9 cellular contexts compared by ENCODE assay signal in genomic region chr15:101135532-101136166, GRCh38.
A peak's percentile ranks its signal among the peaks of the same experiment; 100 is the strongest.
DNase-seq lines count a peak whose midpoint lies in the region; ATAC-seq, FAIRE-seq and TF ChIP-seq lines count a peak whose summit lies in the region.
"Had no signal": no experiment of that assay in that cellular context is flagged by ENCODE, and none has a peak within 500 bp of the region (broad histone marks: within the 10 kb centered on the region; RNA-seq: fewer than 3 reads in every experiment).

No MANE protein-coding gene starts in this region.

- H3K9me3 ChIP-seq in HepG2 (ENCODE audit: low read length) = no peaks in the 10 kb centered on the region
- no peaks in the 10 kb centered on the region for H3K9me3 ChIP-seq in right lobe of liver
- no peaks in the 10 kb centered on the region for H3K9me3 ChIP-seq in Peyer's patch

- no TSS peak for BruUV-seq in HepG2 (replicated peaks; lab: Mats Ljungman, UMichigan)

- CTCF ChIA-PET in HepG2 (lab: Yijun Ruan, JAX; ENCODE audit: low intra/inter-chr PET ratio, low total read pairs) = no interaction called here

- H3K27me3 ChIP-seq in HepG2 (ENCODE audit: control insufficient read depth in 1 of 2, insufficient read depth in 2 of 2, low read length in 2 of 2) (peaks cover 3 to 10% of the 10 kb centered on the region in 2 experiments; a peak in 4 of 5 replicates), right lobe of liver (no peaks in the 10 kb centered on the region), Peyer's patch (no peaks in the 10 kb centered on the region)

- WGBS in HepG2 (ENCODE audit: low lambda C conversion rate) = 6% methylated on average over 11 of the region's 14 CpGs
- WGBS in right lobe of liver (ENCODE audit: insufficient coverage, low coverage, low lambda C conversion rate, missing lambda C conversion rate) = 64% methylated on average over 10 of the region's 14 CpGs

- TF ChIP-seq POLR2A in HepG2 (IDR thresholded peaks at IDR 0.05; ENCODE audit: insufficient read depth in 1 of 2, low read depth in 2 of 2, low read length in 2 of 2) = no peak
- no peak for TF ChIP-seq POLR2A in right lobe of liver (IDR thresholded peaks at IDR 0.05)
- no peak for TF ChIP-seq POLR2A in Peyer's patch (IDR thresholded peaks at IDR 0.05)

- H3K4me3 ChIP-seq in HepG2 (replicated peaks in 1 of 3; ENCODE audit: insufficient read depth in 1 of 3, low read depth in 2 of 3, low read length in 3 of 3) (no peak overlapping the region; a peak in 1 of 6 replicates), right lobe of liver (no peak overlapping the region), Peyer's patch (no peak overlapping the region)

- H3K36me3 ChIP-seq in HepG2 (replicated peaks in 1 of 2; ENCODE audit: control insufficient read depth in 1 of 2, insufficient read depth in 2 of 2, low read length in 2 of 2) (no peaks in the 10 kb centered on the region), right lobe of liver (no peaks in the 10 kb centered on the region), Peyer's patch (no peaks in the 10 kb centered on the region)

- H3K4me1 ChIP-seq in HepG2 (ENCODE audit: insufficient read depth, low read length) (peaks cover 31% of the 10 kb centered on the region), right lobe of liver (no peaks in the 10 kb centered on the region), Peyer's patch (peaks cover 0 to 4% (median 0%) of the 10 kb centered on the region in 4 donors)

- no peak for FAIRE-seq in HepG2 (lab: Jason Lieb, UNC)

- TF ChIP-seq EP300 in HepG2 (IDR thresholded peaks at IDR 0.05; ENCODE audit: low read depth in 2 of 2, low read length in 2 of 2) (no peak), HepG2 (CRISPR knock-in tag; IDR thresholded peaks at IDR 0.05; ENCODE audit: borderline replicate concordance) (no peak)

- no peak overlapping the region for H2AFZ ChIP-seq in HepG2 (ENCODE audit: low read length)

- TF ChIP-seq CTCF in HepG2 (CRISPR knock-in tag; IDR thresholded peaks at IDR 0.05) (0 out of 2 replicates have a peak, but pooled peaks have one; percentile 6), right lobe of liver (IDR thresholded peaks at IDR 0.05) (no peak), Peyer's patch (IDR thresholded peaks at IDR 0.05) (no peak)

- H3K4me2 ChIP-seq in HepG2 (ENCODE audit: low read depth, low read length) = peak overlapping the region; percentile 54

- intact Hi-C loops in HepG2 (cut with micrococcal nuclease; ENCODE audit: unreplicated experiment) (no loop called here), right lobe of liver (cut with DNase I) (no loop called here)

- ATAC-seq in HepG2 (peak; percentile 42), right lobe of liver (no peak), HG02885 (IDR thresholded peaks at IDR 0.05; ENCODE audit: poor library complexity, unreplicated experiment) (peak; percentile 44)

- no peaks in the 10 kb centered on the region for H4K20me1 ChIP-seq in HepG2 (ENCODE audit: insufficient read depth, low read length)

- POLR2A ChIA-PET in HepG2 (lab: Yijun Ruan, JAX) = no interaction called here

- DNase-seq in HepG2 (ENCODE audit: low spot score) (no peak), right lobe of liver (no peak), Peyer's patch (peak in 2 of 3 donors; percentile 43 to 61), NCI-H526 (lab: John Stamatoyannopoulos, UW) (no peak), Ammon's horn (ENCODE audit: low spot score) (no peak), islet precursor cell (no peak), A172 (ENCODE audit: low spot score) (no peak)

- H3K9ac ChIP-seq in HepG2 (ENCODE audit: insufficient read depth, low read depth, low read length) = no peak overlapping the region

- in situ Hi-C loops in HepG2 (cut with HindIII; ENCODE audit: extremely low pct_ligation_motif_present, low pct_unique_long_range_greater_than_20kb) = no loop called here

- H3K27ac ChIP-seq in HepG2 (ENCODE audit: extremely low read length, insufficient read depth, low read length) (no peak overlapping the region), right lobe of liver (no peak overlapping the region), Peyer's patch (no peak overlapping the region)
- H3K27ac ChIP-seq: HL-60 had no signal

- no peaks in the 10 kb centered on the region for H3K79me2 ChIP-seq in HepG2 (ENCODE audit: insufficient read depth, low read length)

- TF ChIP-seq RAD21 in HepG2 (CRISPR knock-in tag; IDR thresholded peaks at IDR 0.05) = no peak

TF ChIP-seq in HepG2, 621 proteins besides CTCF, POLR2A, EP300 and RAD21 (continues in another document):
- TF ChIP-seq ZNF317 (CRISPR knock-in tag; IDR thresholded peaks at IDR 0.05) (0 out of 2 replicates have a peak, but pooled peaks have one; percentile 46), ZSCAN20 (CRISPR knock-in tag; IDR thresholded peaks at IDR 0.05; ENCODE audit: borderline replicate concordance) (no peak), ZNF557 (CRISPR knock-in tag; IDR thresholded peaks at IDR 0.05) (no peak), GABPB1 (CRISPR knock-in tag; IDR thresholded peaks at IDR 0.05) (peak; percentile 65), ZBTB40 (IDR thresholded peaks at IDR 0.05) (no peak), ZBTB40 (CRISPR knock-in tag; IDR thresholded peaks at IDR 0.05) (no peak), ZNF484 (CRISPR knock-in tag; IDR thresholded peaks at IDR 0.05; ENCODE audit: borderline replicate concordance, low read depth) (no peak), ZNF878 (CRISPR knock-in tag; IDR thresholded peaks at IDR 0.05) (no peak)

Comparison
In these comparisons a context has a peak if more than half of its experiments do, and no peak if none do; other contexts are left out.
1. ATAC-seq: peak in HepG2 (single experiment) and HG02885 (single experiment); none in right lobe of liver (0 of 4).
2. DNase-seq: peak in Peyer's patch (2 of 3); none in HepG2 (single experiment), right lobe of liver (0 of 3), NCI-H526 (0 of 2), Ammon's horn (single experiment), islet precursor cell (single experiment) and A172 (single experiment).